Comparison of ENCODE assay signal across 33 cellular contexts in the genomic region with DNA sequence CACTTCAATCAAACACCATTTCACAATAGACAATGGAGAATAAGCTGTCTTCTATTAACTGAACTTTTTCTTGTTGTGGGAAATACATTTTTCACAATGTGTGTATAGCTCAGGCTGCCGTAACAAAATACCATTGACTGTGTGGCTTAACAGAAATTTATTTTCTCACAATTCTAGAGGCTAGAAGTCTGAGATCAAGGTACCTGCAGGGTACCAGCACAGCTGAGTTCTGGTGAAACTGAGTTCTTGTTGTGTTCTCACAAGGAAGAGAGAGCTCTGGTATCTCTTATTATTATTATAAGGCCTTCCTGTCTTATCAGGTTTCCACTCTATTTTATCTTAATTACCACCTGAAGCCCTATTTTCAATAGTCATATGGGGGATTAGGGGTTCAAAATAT.
"Had no signal": no experiment of that assay in that cellular context is flagged by ENCODE, and none has a peak within 500 bp of the region (broad histone marks: within the 10 kb centered on the region; RNA-seq: fewer than 3 reads in every experiment).

No MANE protein-coding gene starts in this region.

- H3K36me3 ChIP-seq: breast epithelium had no signal

- H3K4me1 ChIP-seq: adrenal gland, ascending aorta, body of pancreas, breast epithelium had no signal

- H3K4me3 ChIP-seq: adrenal gland, ascending aorta, body of pancreas, breast epithelium, cardiac muscle cell had no signal

- H3K9me3 ChIP-seq: adrenal gland, ascending aorta, body of pancreas, breast epithelium had no signal

- ATAC-seq: activated naive CD4-positive, alpha-beta T cell treated with anti-CD3 and anti-CD28 coated beads, Interleukin-2, amount 50 U/mL, for 72 hours; activated naive CD8-positive, alpha-beta T cell treated with anti-CD3 and anti-CD28 coated beads, Interleukin-2, amount 50 U/mL, for 24 hours; activated T-cell treated with anti-CD3 and anti-CD28 coated beads, Interleukin-2, amount 50 U/mL, for 4 hours; activated T-cell treated with anti-CD3 and anti-CD28 coated beads, Interleukin-2, amount 50 U/mL, for 72 hours; activated T-helper 17 cell treated with anti-CD3 and anti-CD28 coated beads, Interleukin-2, amount 50 U/mL, for 72 hours; body of pancreas had no signal

- H3K27me3 ChIP-seq: adrenal gland, ascending aorta, body of pancreas, brain microvascular endothelial cell, breast epithelium, cardiac muscle cell had no signal

- DNase-seq: activated effector memory CD4-positive, alpha-beta T cell treated with anti-CD3 and anti-CD28 coated beads, Interleukin-2, amount 50 U/mL, for 16 hours; activated effector memory CD4-positive, alpha-beta T cell treated with Interleukin-2 at 50 U/mL for 16 hours; activated gamma-delta T cell; activated gamma-delta T cell treated with Interleukin-2 at 50 U/mL for 16 hours; activated naive CD4-positive, alpha-beta T cell; activated naive CD4-positive, alpha-beta T cell treated with anti-CD3 and anti-CD28 coated beads for 36 hours; activated naive CD4-positive, alpha-beta T cell treated with anti-CD3 and anti-CD28 coated beads, Interleukin-2, amount 10 ng/mL, durations not matched to agents 7 days and 5 days; activated naive CD4-positive, alpha-beta T cell treated with anti-CD3 and anti-CD28 coated beads, Interleukin-2, amount 50 U/mL, for 16 hours; activated naive CD4-positive, alpha-beta T cell treated with Interleukin-2 at 50 U/mL for 16 hours; activated naive CD8-positive, alpha-beta T cell treated with anti-CD3 and anti-CD28 coated beads for 36 hours; activated naive CD8-positive, alpha-beta T cell treated with anti-CD3 and anti-CD28 coated beads, Interleukin-2, amount 10 ng/mL, durations not matched to agents 7 days and 5 days; activated naive CD8-positive, alpha-beta T cell treated with anti-CD3 and anti-CD28 coated beads, Interleukin-2, amount 50 U/mL, for 24 hours; activated T-cell treated with anti-CD3 and anti-CD28 coated beads for 4 hours; activated T-cell treated with anti-CD3 and anti-CD28 coated beads, Interleukin-2, amount 50 U/mL, for 1 hour; activated T-cell treated with anti-CD3 and anti-CD28 coated beads, Interleukin-2, amount 50 U/mL, for 24 hours; activated T-cell treated with anti-CD3 and anti-CD28 coated beads, Interleukin-2, amount 50 U/mL, for 4 hours; activated T-cell treated with anti-CD3 and anti-CD28 coated beads, Interleukin-2, amount 50 U/mL, for 48 hours; activated T-cell treated with anti-CD3 and anti-CD28 coated beads, Interleukin-2, amount 50 U/mL, for 72 hours; adrenal gland; amniotic stem cell; amygdala; anterior cingulate cortex; aorta; body of pancreas; brain microvascular endothelial cell; caudate nucleus; central memory CD4-positive, alpha-beta T cell; cerebellar nuclear complex had no signal

- H3K27ac ChIP-seq: adrenal gland, ascending aorta, body of pancreas, brain microvascular endothelial cell, breast epithelium, cardiac muscle cell had no signal
